ENCODE assay signal across 3 cellular contexts in the genomic region with DNA sequence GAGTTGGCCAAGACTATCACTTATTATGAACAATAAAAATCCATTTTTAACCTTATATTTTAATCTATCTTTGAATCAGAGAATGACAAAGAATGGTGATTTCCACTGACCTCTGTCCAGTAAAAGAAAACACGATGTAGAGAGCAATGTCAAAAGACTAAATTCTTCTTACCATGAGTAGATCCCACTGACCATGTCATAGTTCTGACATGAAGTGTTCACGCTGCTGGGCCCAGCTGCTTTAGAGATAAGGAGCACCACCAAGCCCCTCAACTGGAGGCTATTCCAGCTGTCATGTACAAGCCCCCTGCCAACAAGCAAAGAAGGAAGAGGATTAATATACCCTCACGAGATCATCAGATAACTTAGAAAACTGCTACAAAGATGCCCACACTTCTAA.
"Had no signal": no experiment of that assay in that cellular context is flagged by ENCODE, and none has a peak within 500 bp of the region (broad histone marks: within the 10 kb centered on the region; RNA-seq: fewer than 3 reads in every experiment).

No MANE protein-coding gene starts in this region.

- DNase-seq: GDM1, GF-D8 had no signal

- ATAC-seq: GM12878 had no signal

- H3K4me3 ChIP-seq: GM12878 had no signal
